In the genomic region with DNA sequence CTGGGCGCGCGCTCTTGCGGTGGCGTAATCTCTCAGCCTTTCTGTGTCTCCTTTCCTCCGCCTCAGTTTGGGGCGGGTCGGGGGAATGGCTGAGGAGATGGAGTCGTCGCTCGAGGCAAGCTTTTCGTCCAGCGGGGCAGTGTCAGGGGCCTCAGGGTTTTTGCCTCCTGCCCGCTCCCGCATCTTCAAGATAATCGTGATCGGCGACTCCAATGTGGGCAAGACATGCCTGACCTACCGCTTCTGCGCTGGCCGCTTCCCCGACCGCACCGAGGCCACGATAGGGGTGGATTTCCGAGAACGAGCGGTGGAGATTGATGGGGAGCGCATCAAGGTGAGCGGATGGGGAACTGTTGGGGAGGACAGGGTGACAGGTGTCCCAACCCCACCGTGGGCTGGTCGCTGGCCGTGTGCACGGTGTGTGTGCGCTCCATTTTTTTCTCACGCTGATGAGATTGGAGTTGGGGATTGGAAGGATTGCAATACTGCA, we compare ENCODE assay signal across 8 cellular contexts. TPM values are rescaled to one million over a fixed set of nuclear protein-coding genes. Genes with fewer than 3 reads are reported as not detected.
DNase-seq lines count a peak whose midpoint lies in the region; ATAC-seq lines count a peak whose summit lies in the region.

A gene (plus strand): TSS at position 11 of the 490 bp plus-strand sequence. CDS start 75 bp downstream, at position 86.

- peak; percentile 2 for ATAC-seq in GM19395 (IDR thresholded peaks at IDR 0.05; ENCODE audit: unreplicated experiment)

- H3K27ac ChIP-seq in HUES64 (ENCODE audit: low read depth, low read length) = peak within 1 kb of the TSS; percentile 91
- H3K27ac ChIP-seq in angular gyrus (ENCODE audit: low read depth, low read length) = peak within 1 kb of the TSS; percentile 83
- H3K27ac ChIP-seq in skin epidermis = peak within 1 kb of the TSS; percentile 80 to 100 (median 96)

- peak; percentile 86 for DNase-seq in COLO829 (ENCODE audit: low spot score)
- peak; percentile 47 for DNase-seq in iPS DF 19.7 (ENCODE audit: low read depth, low spot score)
- no peak for DNase-seq in inferior parietal cortex (ENCODE audit: extremely low spot score)
- DNase-seq in OCI-M1 (lab: John Stamatoyannopoulos, UW) = no peak

- H3K4me3 ChIP-seq in HUES64 (ENCODE audit: low read length) = peak within 1 kb of the TSS; percentile 98
- H3K4me3 ChIP-seq in skin epidermis = peak within 1 kb of the TSS; percentile 60 to 85 (median 72)

- H3K36me3 ChIP-seq in HUES64 (ENCODE audit: insufficient read depth, low read length) = no peaks in the 10 kb centered on the region

- no peaks in the 10 kb centered on the region for H3K9me3 ChIP-seq in HUES64 (ENCODE audit: insufficient read depth, low read depth, low read length)

- H3K4me1 ChIP-seq in HUES64 (ENCODE audit: insufficient read depth, low read length) = peaks cover 35% of the 10 kb centered on the region

- WGBS in HUES64 = under 1% methylated on average over 36 of the region's 36 CpGs

- H3K27me3 ChIP-seq in HUES64 (ENCODE audit: insufficient read depth, low read length) = no peaks in the 10 kb centered on the region

- peak within 1 kb of the TSS; percentile 89 for H3K9ac ChIP-seq in HUES64 (ENCODE audit: low read depth, low read length)

RNA-seq across cellular contexts. Expression of the gene that starts here (rescaled TPM):
- 5.1 TPM for polyA plus RNA-seq in HUES64 (2013, experiment 1 of 2)
- polyA plus RNA-seq in HUES64 (2013, experiment 2 of 2) = 5.2 TPM

Comparison
In these comparisons a context has a peak if more than half of its experiments do, and no peak if none do; other contexts are left out.
1. DNase-seq: peak in COLO829 (single experiment) and iPS DF 19.7 (single experiment); none in inferior parietal cortex (single experiment) and OCI-M1 (single experiment).
2. Peak in every context shown above with its lines, with median percentiles within 50 percentile points of each other: H3K27ac ChIP-seq.